Comparison of ENCODE assay signal across 31 cellular contexts in genomic region chr2:163459986-163460385, GRCh38.
A peak's percentile ranks its signal among the peaks of the same experiment; 100 is the strongest.
DNase-seq lines count a peak whose midpoint lies in the region; ATAC-seq and TF ChIP-seq lines count a peak whose summit lies in the region.
"Had no signal": no experiment of that assay in that cellular context is flagged by ENCODE, and none has a peak within 500 bp of the region (broad histone marks: within the 10 kb centered on the region; RNA-seq: fewer than 3 reads in every experiment).

No MANE protein-coding gene starts in this region.

- H3K79me1 ChIP-seq in neuronal stem cell (ENCODE audit: low read depth, low read length), result no peaks in the 10 kb centered on the region

- no peak overlapping the region for H4K91ac ChIP-seq in neuronal stem cell (ENCODE audit: low read depth, low read length, poor library complexity)

- H3K18ac ChIP-seq in neuronal stem cell (ENCODE audit: low read length), result no peak overlapping the region

- ATAC-seq in GM23338 (no peak), HG02588 (IDR thresholded peaks at IDR 0.05; ENCODE audit: unreplicated experiment) (no peak)
- ATAC-seq: A549; CD8-positive, alpha-beta T cell had no signal

- H3F3A ChIP-seq in GM23338 (replicated peaks; ENCODE audit: low read depth), result no peaks in the 10 kb centered on the region

- H3K14ac ChIP-seq in neuronal stem cell (ENCODE audit: low read length), result no peak overlapping the region

- no peak overlapping the region for H2BK5ac ChIP-seq in neuronal stem cell (ENCODE audit: low read length)

- no peaks in the 10 kb centered on the region for H3K36me3 ChIP-seq in GM23338 (ENCODE audit: insufficient read depth)
- H3K36me3 ChIP-seq in neuronal stem cell (replicated peaks in 1 of 2; ENCODE audit: control insufficient read depth in 2 of 2, insufficient read depth in 2 of 2, low read length in 2 of 2), result no peaks in the 10 kb centered on the region
- H3K36me3 ChIP-seq: BE2C; BLaER1; BLaER1 treated with 17β-estradiol and CSF1 and Interleukin-3, amounts not matched to agents 10 nM and 100 nM had no signal

- DNase-seq in GM23338 (ENCODE audit: low spot score) (no peak), neuronal stem cell (ENCODE audit: low spot score) (no peak), endothelial cell (ENCODE audit: low spot score) (no peak)
- DNase-seq: 8988T; ACHN; AML-193; BE2C; C1 segment of cervical spinal cord; Caco-2; Calu3; CD4-positive, alpha-beta memory T cell; CD4-positive, alpha-beta T cell; CD4-positive, CD25-positive, alpha-beta regulatory T cell; CD8-positive, alpha-beta memory T cell; CD8-positive, alpha-beta T cell; COR-L47; DMS 273 treated with DMSO at 0.1 percent for 48 hours; DMS153; DMS53; DMS79; DMS79 treated with DMSO at 0.1 percent for 48 hours; DND-41; EL had no signal

- no peak overlapping the region for H3K23ac ChIP-seq in neuronal stem cell (ENCODE audit: low read depth, low read length, poor library complexity)

- no peak overlapping the region for H2BK120ac ChIP-seq in neuronal stem cell (ENCODE audit: low read depth, low read length)

- H3K4me1 ChIP-seq in GM23338 (ENCODE audit: insufficient read depth) (no peaks in the 10 kb centered on the region), neuronal stem cell (ENCODE audit: control insufficient read depth in 2 of 2, insufficient read depth in 1 of 2, low read depth in 1 of 2, low read length in 2 of 2) (peaks cover 0 to 1% of the 10 kb centered on the region in 2 donors)
- H3K4me1 ChIP-seq: A549; BE2C; BLaER1; BLaER1 treated with 17β-estradiol and CSF1 and Interleukin-3, amounts not matched to agents 10 nM and 100 nM had no signal

- H3K79me2 ChIP-seq in GM23338 (replicated peaks; ENCODE audit: insufficient read depth), result no peaks in the 10 kb centered on the region

- WGBS in neuronal stem cell (ENCODE audit: extremely low coverage in 2 of 2, insufficient read length in 2 of 2, insufficient replicate concordance in 1 of 2), 2 donors, result no CpG with 5 or more reads among the region's 9 CpGs

- H2AK5ac ChIP-seq in neuronal stem cell (ENCODE audit: low read depth, low read length), result no peak overlapping the region

- H3K4me3 ChIP-seq in GM23338 (no peak overlapping the region), neuronal stem cell (ENCODE audit: low read length in 2 of 2) (no peak overlapping the region)
- H3K4me3 ChIP-seq: A549; BLaER1; BLaER1 treated with 17β-estradiol and CSF1 and Interleukin-3, amounts not matched to agents 10 nM and 100 nM had no signal

- H3K4me3 Mint-ChIP-seq in GM23338, result no peak overlapping the region
- H3K4me3 Mint-ChIP-seq in endothelial cell (ENCODE audit: unreplicated experiment), result no peak overlapping the region
- H3K4me3 Mint-ChIP-seq: B cell; CD14-positive monocyte; CD4-positive, alpha-beta memory T cell; CD4-positive, alpha-beta T cell; CD4-positive, CD25-positive, alpha-beta regulatory T cell; CD8-positive, alpha-beta memory T cell; CD8-positive, alpha-beta T cell had no signal

- peaks cover 4% of the 10 kb centered on the region for H3K27me3 Mint-ChIP-seq in GM23338 (ENCODE audit: insufficient read depth, low read depth, poor library complexity)
- no peaks in the 10 kb centered on the region for H3K27me3 Mint-ChIP-seq in endothelial cell (ENCODE audit: unreplicated experiment)
- H3K27me3 Mint-ChIP-seq: B cell; CD4-positive, alpha-beta memory T cell; CD4-positive, alpha-beta T cell; CD4-positive, CD25-positive, alpha-beta regulatory T cell; CD8-positive, alpha-beta memory T cell had no signal

- H2AFZ ChIP-seq in GM23338, result peak overlapping the region; percentile 40; the same call in 1 of the 2 replicates
- peak overlapping the region; percentile 36 for H2AFZ ChIP-seq in neuronal stem cell (ENCODE audit: low read length)

- H3K9me3 Mint-ChIP-seq in GM23338, result no peaks in the 10 kb centered on the region
- no peaks in the 10 kb centered on the region for H3K9me3 Mint-ChIP-seq in endothelial cell (ENCODE audit: unreplicated experiment)
- H3K9me3 Mint-ChIP-seq: CD4-positive, alpha-beta T cell; CD8-positive, alpha-beta T cell had no signal

- no peak for TF ChIP-seq CTCF in GM23338 (conservative IDR thresholded peaks at IDR 0.05; ENCODE audit: low read depth in 2 of 2)
- TF ChIP-seq CTCF in endothelial cell (IDR thresholded peaks at IDR 0.05; ENCODE audit: unreplicated experiment), result no peak

- H3K4me2 ChIP-seq in GM23338 (no peak overlapping the region), neuronal stem cell (ENCODE audit: insufficient read depth, low read length, poor library complexity, severe bottlenecking) (no peak overlapping the region)
- H3K4me2 ChIP-seq: A549; BLaER1; BLaER1 treated with 17β-estradiol and CSF1 and Interleukin-3, amounts not matched to agents 10 nM and 100 nM had no signal

- no peak overlapping the region for H2BK15ac ChIP-seq in neuronal stem cell (ENCODE audit: low read length)

- no peak overlapping the region for H4K8ac ChIP-seq in neuronal stem cell (ENCODE audit: low read depth, low read length)

- peaks cover 4% of the 10 kb centered on the region; the same call in 2 of the 3 replicates for H3K4me1 Mint-ChIP-seq in GM23338
- H3K4me1 Mint-ChIP-seq in endothelial cell (ENCODE audit: unreplicated experiment), result no peaks in the 10 kb centered on the region
- H3K4me1 Mint-ChIP-seq: CD14-positive monocyte; CD4-positive, alpha-beta memory T cell; CD4-positive, CD25-positive, alpha-beta regulatory T cell; CD8-positive, alpha-beta memory T cell had no signal

- no peak overlapping the region for H2BK12ac ChIP-seq in neuronal stem cell (ENCODE audit: low read length)

- no peaks in the 10 kb centered on the region for H3K9me2 ChIP-seq in GM23338 (ENCODE audit: insufficient read depth)

- H3K36me3 Mint-ChIP-seq in GM23338 (ENCODE audit: low read depth) (no peaks in the 10 kb centered on the region), endothelial cell (ENCODE audit: low read depth, unreplicated experiment) (no peaks in the 10 kb centered on the region)
- H3K36me3 Mint-ChIP-seq: CD14-positive monocyte; CD4-positive, alpha-beta memory T cell; CD4-positive, CD25-positive, alpha-beta regulatory T cell; CD8-positive, alpha-beta memory T cell; CD8-positive, alpha-beta T cell had no signal

- H4K20me1 ChIP-seq in GM23338 (replicated peaks; ENCODE audit: insufficient read depth), result no peaks in the 10 kb centered on the region
- H4K20me1 ChIP-seq: BLaER1; BLaER1 treated with 17β-estradiol and CSF1 and Interleukin-3, amounts not matched to agents 10 nM and 100 nM had no signal

- H3K27ac Mint-ChIP-seq in GM23338, result no peak overlapping the region
- no peak overlapping the region for H3K27ac Mint-ChIP-seq in endothelial cell (ENCODE audit: unreplicated experiment)
- H3K27ac Mint-ChIP-seq: B cell; CD14-positive monocyte; CD4-positive, alpha-beta memory T cell; CD4-positive, alpha-beta T cell; CD4-positive, CD25-positive, alpha-beta regulatory T cell; CD8-positive, alpha-beta memory T cell; CD8-positive, alpha-beta T cell had no signal

- H3K27me3 ChIP-seq in GM23338 (ENCODE audit: insufficient read depth), result no peaks in the 10 kb centered on the region
- H3K27me3 ChIP-seq in neuronal stem cell (ENCODE audit: control insufficient read depth in 3 of 3, insufficient read depth in 3 of 3, low read depth in 1 of 3, low read length in 3 of 3), result no peaks in the 10 kb centered on the region
- H3K27me3 ChIP-seq: BE2C; BLaER1; BLaER1 treated with 17β-estradiol and CSF1 and Interleukin-3, amounts not matched to agents 10 nM and 100 nM had no signal

- no peak overlapping the region for H3K9ac ChIP-seq in neuronal stem cell (ENCODE audit: low read depth, low read length, poor library complexity)
- H3K9ac ChIP-seq: BLaER1; BLaER1 treated with 17β-estradiol and CSF1 and Interleukin-3, amounts not matched to agents 10 nM and 100 nM had no signal

- H3K27ac ChIP-seq in GM23338 (ENCODE audit: low read depth) (no peak overlapping the region), neuronal stem cell (replicated peaks; ENCODE audit: low read length) (no peak overlapping the region)
- H3K27ac ChIP-seq: 22Rv1; A549; BLaER1; BLaER1 treated with 17β-estradiol and CSF1 and Interleukin-3, amounts not matched to agents 10 nM and 100 nM; C4-2B had no signal

- H3K9me3 ChIP-seq in neuronal stem cell (replicated peaks in 1 of 2; ENCODE audit: control insufficient read depth in 2 of 2, insufficient read depth in 1 of 2, low read depth in 1 of 2, low read length in 2 of 2), result no peaks in the 10 kb centered on the region
- H3K9me3 ChIP-seq: A549; BE2C; BLaER1; BLaER1 treated with 17β-estradiol and CSF1 and Interleukin-3, amounts not matched to agents 10 nM and 100 nM; Caco-2 had no signal

- H3K4ac ChIP-seq in neuronal stem cell (ENCODE audit: low read length), result no peak overlapping the region
